In genomic region chr22:49632199-49633009, GRCh38 we compare ENCODE assay signal across 9 cellular contexts.
DNase-seq lines count a peak whose midpoint lies in the region; ATAC-seq, FAIRE-seq and TF ChIP-seq lines count a peak whose summit lies in the region.
"Had no signal": no experiment of that assay in that cellular context is flagged by ENCODE, and none has a peak within 500 bp of the region (broad histone marks: within the 10 kb centered on the region; RNA-seq: fewer than 3 reads in every experiment).

No MANE protein-coding gene starts in this region.

- no TSS peak for BruUV-seq in OCI-LY7 (replicated peaks; lab: Mats Ljungman, UMichigan)

- H3K9ac ChIP-seq in mesenchymal stem cell (ENCODE audit: low read length): peak overlapping the region; percentile 65

- H2AFZ ChIP-seq in mesenchymal stem cell (ENCODE audit: low read depth, low read length) (peak overlapping the region; percentile 46), OCI-LY7 (ENCODE audit: low read length) (no peak overlapping the region)

- H3K4me3 Mint-ChIP-seq in type B pancreatic cell: peak overlapping the region; percentile 82
- no peak overlapping the region for H3K4me3 Mint-ChIP-seq in activated CD8-positive, alpha-beta memory T cell treated with anti-CD3 and anti-CD28 coated beads, Interleukin-2, amount 10 ng/mL, durations not matched to agents 7 days and 5 days
- H3K4me3 Mint-ChIP-seq: activated naive CD8-positive, alpha-beta T cell had no signal

- H3K27ac ChIP-seq in mesenchymal stem cell (ENCODE audit: low read length, poor library complexity, severe bottlenecking) (no peak overlapping the region), OCI-LY7 (ENCODE audit: low read depth, low read length, poor library complexity, severe bottlenecking) (no peak overlapping the region)

- H3K4me1 ChIP-seq in mesenchymal stem cell (ENCODE audit: control insufficient read depth, insufficient read depth, low read depth, low read length) (peaks cover 11% of the 10 kb centered on the region), OCI-LY7 (ENCODE audit: insufficient read depth, low read length, poor library complexity, severe bottlenecking) (no peaks in the 10 kb centered on the region)

- H2BK5ac ChIP-seq in mesenchymal stem cell (ENCODE audit: low read depth, low read length, poor library complexity, severe bottlenecking): no peak overlapping the region

- TF ChIP-seq CTCF in GM12873 (IDR thresholded peaks at IDR 0.05; ENCODE audit: insufficient read depth, low read depth, low read length, missing control alignments) (peak; percentile 40), type B pancreatic cell (conservative IDR thresholded peaks at IDR 0.05) (peak; percentile 97), OCI-LY7 (conservative IDR thresholded peaks at IDR 0.05; ENCODE audit: low read length) (no peak)

- H3K9me3 ChIP-seq in mesenchymal stem cell (ENCODE audit: control insufficient read depth, low read length) (no peaks in the 10 kb centered on the region), OCI-LY7 (ENCODE audit: low read length) (no peaks in the 10 kb centered on the region)

- H2BK12ac ChIP-seq in mesenchymal stem cell (ENCODE audit: low read length in 2 of 2): no peak overlapping the region

- H3K36me3 Mint-ChIP-seq in type B pancreatic cell: no peaks in the 10 kb centered on the region
- no peaks in the 10 kb centered on the region for H3K36me3 Mint-ChIP-seq in activated CD8-positive, alpha-beta memory T cell treated with anti-CD3 and anti-CD28 coated beads, Interleukin-2, amount 10 ng/mL, durations not matched to agents 7 days and 5 days
- H3K36me3 Mint-ChIP-seq: activated naive CD8-positive, alpha-beta T cell had no signal

- H3K36me3 ChIP-seq in mesenchymal stem cell (ENCODE audit: control insufficient read depth in 1 of 2, insufficient read depth in 2 of 2, low read depth in 1 of 2, low read length in 2 of 2): no peaks in the 10 kb centered on the region
- H3K36me3 ChIP-seq in OCI-LY7 (ENCODE audit: insufficient read depth, low read length): no peaks in the 10 kb centered on the region

- POLR2A ChIA-PET in OCI-LY7 (lab: Charles Lee): no interaction called here

- no peaks in the 10 kb centered on the region for H3K9me2 ChIP-seq in OCI-LY7 (ENCODE audit: insufficient read depth, low read length)

- WGBS in mesenchymal stem cell: 8% methylated on average over 44 of the region's 51 CpGs

- peak overlapping the region; percentile 43 for H4K91ac ChIP-seq in mesenchymal stem cell (ENCODE audit: low read length)

- peak overlapping the region; percentile 28 to 59 for H3K4me3 ChIP-seq in mesenchymal stem cell (ENCODE audit: insufficient read depth in 1 of 2, low read depth in 1 of 2, low read length in 2 of 2)
- H3K4me3 ChIP-seq in OCI-LY7 (ENCODE audit: low read depth, low read length, poor library complexity, severe bottlenecking): no peak overlapping the region

- no peak overlapping the region for H3K14ac ChIP-seq in mesenchymal stem cell (ENCODE audit: low read length in 2 of 2)

- CTCF ChIA-PET in activated CD8-positive, alpha-beta memory T cell treated with anti-CD3 and anti-CD28 coated beads, Interleukin-2, amount 10 ng/mL, durations not matched to agents 7 days and 5 days (lab: Charles Lee): no interaction called here
- CTCF ChIA-PET in OCI-LY7 (lab: Charles Lee; ENCODE audit: unreplicated experiment): no interaction called here

- intact Hi-C loops in OCI-LY7 (cut with micrococcal nuclease; ENCODE audit: unreplicated experiment): no loop called here

- peak overlapping the region; percentile 86 for H3K4me2 ChIP-seq in mesenchymal stem cell (ENCODE audit: low read length, poor library complexity, severe bottlenecking)
- H3K4me2 ChIP-seq in OCI-LY7 (ENCODE audit: low read length): no peak overlapping the region

- no peaks in the 10 kb centered on the region for H4K20me1 ChIP-seq in OCI-LY7 (ENCODE audit: insufficient read depth, low read length)

- H3K27me3 Mint-ChIP-seq in type B pancreatic cell: peaks cover 19% of the 10 kb centered on the region
- H3K27me3 Mint-ChIP-seq in activated CD8-positive, alpha-beta memory T cell treated with anti-CD3 and anti-CD28 coated beads, Interleukin-2, amount 10 ng/mL, durations not matched to agents 7 days and 5 days: no peaks in the 10 kb centered on the region
- H3K27me3 Mint-ChIP-seq: activated naive CD8-positive, alpha-beta T cell had no signal

- no peak for ATAC-seq in activated CD8-positive, alpha-beta memory T cell treated with anti-CD3 and anti-CD28 coated beads, Interleukin-2, amount 10 ng/mL, durations not matched to agents 7 days and 5 days

- peak overlapping the region in 1 of 2 experiments; percentile 73 for H3K23ac ChIP-seq in mesenchymal stem cell (ENCODE audit: low read length in 2 of 2)

- H3K27ac Mint-ChIP-seq in type B pancreatic cell: peak overlapping the region; percentile 48
- H3K27ac Mint-ChIP-seq in activated CD8-positive, alpha-beta memory T cell treated with anti-CD3 and anti-CD28 coated beads, Interleukin-2, amount 10 ng/mL, durations not matched to agents 7 days and 5 days: no peak overlapping the region
- H3K27ac Mint-ChIP-seq: activated naive CD8-positive, alpha-beta T cell had no signal

- peaks cover 13% of the 10 kb centered on the region for H3K4me1 Mint-ChIP-seq in type B pancreatic cell (ENCODE audit: unreplicated experiment)
- no peaks in the 10 kb centered on the region for H3K4me1 Mint-ChIP-seq in activated CD8-positive, alpha-beta memory T cell treated with anti-CD3 and anti-CD28 coated beads, Interleukin-2, amount 10 ng/mL, durations not matched to agents 7 days and 5 days

- H3K79me2 ChIP-seq in OCI-LY7 (ENCODE audit: insufficient read depth, low read depth, low read length): no peaks in the 10 kb centered on the region

- H2BK120ac ChIP-seq in mesenchymal stem cell (ENCODE audit: low read depth, low read length): no peak overlapping the region

- DNase-seq in NOMO-1 (lab: John Stamatoyannopoulos, UW; ENCODE audit: unreplicated experiment in 2 of 2): peak; percentile 54 to 65
- DNase-seq in mesenchymal stem cell: peak; percentile 38
- peak; percentile 83 for DNase-seq in type B pancreatic cell (ENCODE audit: extremely low spot score, unreplicated experiment)
- no peak for DNase-seq in activated CD8-positive, alpha-beta memory T cell treated with anti-CD3 and anti-CD28 coated beads, Interleukin-2, amount 10 ng/mL, durations not matched to agents 7 days and 5 days
- no peak for DNase-seq in OCI-LY7 (ENCODE audit: low spot score)

- H2BK15ac ChIP-seq in mesenchymal stem cell (ENCODE audit: low read depth, poor library complexity, severe bottlenecking): no peak overlapping the region

- no peak overlapping the region for H3K18ac ChIP-seq in mesenchymal stem cell (ENCODE audit: low read depth in 1 of 2, low read length in 2 of 2)

- FAIRE-seq in A204.1 (lab: Jason Lieb, UNC): peak; percentile 30
- FAIRE-seq in endometrium (lab: Jason Lieb, UNC): peak; percentile 88

- no peak overlapping the region for H2AK5ac ChIP-seq in mesenchymal stem cell (ENCODE audit: low read length, severe bottlenecking)

- no peaks in the 10 kb centered on the region for H3K9me3 Mint-ChIP-seq in type B pancreatic cell
- no peaks in the 10 kb centered on the region for H3K9me3 Mint-ChIP-seq in activated CD8-positive, alpha-beta memory T cell treated with anti-CD3 and anti-CD28 coated beads, Interleukin-2, amount 10 ng/mL, durations not matched to agents 7 days and 5 days (ENCODE audit: low read depth)

- no peak overlapping the region for H3K4ac ChIP-seq in mesenchymal stem cell (ENCODE audit: low read depth in 1 of 2, low read length in 2 of 2)

- no peaks in the 10 kb centered on the region for H3K79me1 ChIP-seq in mesenchymal stem cell (replicated peaks; ENCODE audit: low read length, poor library complexity, severe bottlenecking)

- no peak overlapping the region for H4K8ac ChIP-seq in mesenchymal stem cell (ENCODE audit: low read length)

- peaks cover 11 to 42% of the 10 kb centered on the region in 2 experiments for H3K27me3 ChIP-seq in mesenchymal stem cell (ENCODE audit: control insufficient read depth in 1 of 2, insufficient read depth in 1 of 2, low read length in 2 of 2)

Comparison
In these comparisons a context has a peak if more than half of its experiments do, and no peak if none do; other contexts are left out.
1. DNase-seq: peak in NOMO-1 (2 of 2), mesenchymal stem cell (single experiment) and type B pancreatic cell (single experiment); none in activated CD8-positive, alpha-beta memory T cell treated with anti-CD3 and anti-CD28 coated beads, Interleukin-2, amount 10 ng/mL, durations not matched to agents 7 days and 5 days (single experiment) and OCI-LY7 (single experiment).